29 cellular contexts compared by ENCODE assay signal in genomic region chr11:1737080-1737757, GRCh38. TPM values are rescaled to one million over a fixed set of nuclear protein-coding genes. Genes with fewer than 3 reads are reported as not detected.
"Had no signal": no experiment of that assay in that cellular context is flagged by ENCODE, and none has a peak within 500 bp of the region (broad histone marks: within the 10 kb centered on the region; RNA-seq: fewer than 3 reads in every experiment).

No MANE protein-coding gene starts in this region.

- H3K36me3 Mint-ChIP-seq: activated naive CD4-positive, alpha-beta T cell treated with anti-CD3 and anti-CD28 coated beads, Interleukin-2, amount 50 U/mL, for 72 hours; WTC11 had no signal

- H3K4me1 Mint-ChIP-seq: WTC11 had no signal

- DNase-seq: activated CD4-positive, alpha-beta T cell treated with anti-CD3 and anti-CD28 coated beads for 48 hours; activated CD4-positive, alpha-beta T cell treated with anti-CD3 and anti-CD28 coated beads, Interleukin-2, amount 50 U/mL, for 4 hours; activated CD4-positive, CD25-positive, alpha-beta regulatory T cell treated with anti-CD3 and anti-CD28 coated beads, Interleukin-2, amount 50 U/mL, for 72 hours; activated CD8-positive, alpha-beta memory T cell treated with anti-CD3 and anti-CD28 coated beads, Interleukin-2, amount 50 U/mL, for 48 hours; activated CD8-positive, alpha-beta T cell treated with anti-CD3 and anti-CD28 coated beads, Interleukin-2, amount 10 ng/mL, durations not matched to agents 7 days and 5 days; activated naive CD4-positive, alpha-beta T cell treated with Interleukin-2 at 50 U/mL for 16 hours; activated naive CD8-positive, alpha-beta T cell treated with anti-CD3 and anti-CD28 coated beads, Interleukin-2, amount 50 U/mL, for 24 hours; activated T-cell treated with anti-CD3 and anti-CD28 coated beads, Interleukin-2, amount 50 U/mL, for 1 hour; amniotic stem cell; body of pancreas; central memory CD4-positive, alpha-beta T cell; Karpas-422; NCI-H1092; NCI-H1417; NCI-H2029; NCI-H2107; NCI-H2171 treated with DMSO at 0.1 percent for 48 hours; NCI-H345; NCI-H510A; NCI-H526 treated with DMSO at 0.1 percent for 48 hours; NK-92 treated with Interleukin-12 subunit alpha and Interleukin-12 subunit beta, amount 100 ng/mL, for 24 hours; SHP77 treated with DMSO at 0.1 percent for 48 hours had no signal

- ATAC-seq: activated CD8-positive, alpha-beta T cell treated with anti-CD3 and anti-CD28 coated beads, Interleukin-2, amount 10 ng/mL, durations not matched to agents 7 days and 5 days; activated naive CD4-positive, alpha-beta T cell treated with anti-CD3 and anti-CD28 coated beads, Interleukin-2, amount 50 U/mL, for 72 hours; activated naive CD8-positive, alpha-beta T cell treated with anti-CD3 and anti-CD28 coated beads, Interleukin-2, amount 50 U/mL, for 24 hours; body of pancreas; WTC11 had no signal

- H3K27ac Mint-ChIP-seq: activated CD8-positive, alpha-beta T cell treated with anti-CD3 and anti-CD28 coated beads, Interleukin-2, amount 10 ng/mL, durations not matched to agents 7 days and 5 days; activated naive CD4-positive, alpha-beta T cell treated with anti-CD3 and anti-CD28 coated beads, Interleukin-2, amount 50 U/mL, for 72 hours; activated naive CD8-positive, alpha-beta T cell treated with anti-CD3 and anti-CD28 coated beads, Interleukin-2, amount 50 U/mL, for 24 hours; T-helper 1 cell treated with Interleukin-12 subunit alpha and Interleukin-12 subunit beta and Interleukin-4 antibody, amounts not matched to agents 30 μg/mL and 1 μg/mL, for 36 hours; WTC11 had no signal

- H3K4me3 Mint-ChIP-seq: activated CD8-positive, alpha-beta T cell treated with anti-CD3 and anti-CD28 coated beads, Interleukin-2, amount 10 ng/mL, durations not matched to agents 7 days and 5 days; activated naive CD8-positive, alpha-beta T cell treated with anti-CD3 and anti-CD28 coated beads, Interleukin-2, amount 50 U/mL, for 24 hours; T-helper 1 cell treated with Interleukin-12 subunit alpha and Interleukin-12 subunit beta and Interleukin-4 antibody, amounts not matched to agents 30 μg/mL and 1 μg/mL, for 36 hours; WTC11 had no signal

- FAIRE-seq: bronchial epithelial cell, RCC 7860 had no signal

RNA-seq across cellular contexts. Expression of gene IFITM10, which starts 13.2 kb away (rescaled TPM):
- total RNA-seq: SK-MEL-5 had no signal

RNA-seq across cellular contexts. Expression of gene KRTAP5-6, which starts 40.2 kb away (rescaled TPM):
- total RNA-seq: activated CD8-positive, alpha-beta T cell treated with anti-CD3 and anti-CD28 coated beads, Interleukin-2, amount 10 ng/mL, durations not matched to agents 7 days and 5 days; activated naive CD4-positive, alpha-beta T cell treated with anti-CD3 and anti-CD28 coated beads, Interleukin-2, amount 50 U/mL, for 72 hours; ascending aorta; body of pancreas; bronchial epithelial cell; SK-MEL-5 had no signal
